Comparison of ENCODE assay signal across 9 cellular contexts in the genomic region with DNA sequence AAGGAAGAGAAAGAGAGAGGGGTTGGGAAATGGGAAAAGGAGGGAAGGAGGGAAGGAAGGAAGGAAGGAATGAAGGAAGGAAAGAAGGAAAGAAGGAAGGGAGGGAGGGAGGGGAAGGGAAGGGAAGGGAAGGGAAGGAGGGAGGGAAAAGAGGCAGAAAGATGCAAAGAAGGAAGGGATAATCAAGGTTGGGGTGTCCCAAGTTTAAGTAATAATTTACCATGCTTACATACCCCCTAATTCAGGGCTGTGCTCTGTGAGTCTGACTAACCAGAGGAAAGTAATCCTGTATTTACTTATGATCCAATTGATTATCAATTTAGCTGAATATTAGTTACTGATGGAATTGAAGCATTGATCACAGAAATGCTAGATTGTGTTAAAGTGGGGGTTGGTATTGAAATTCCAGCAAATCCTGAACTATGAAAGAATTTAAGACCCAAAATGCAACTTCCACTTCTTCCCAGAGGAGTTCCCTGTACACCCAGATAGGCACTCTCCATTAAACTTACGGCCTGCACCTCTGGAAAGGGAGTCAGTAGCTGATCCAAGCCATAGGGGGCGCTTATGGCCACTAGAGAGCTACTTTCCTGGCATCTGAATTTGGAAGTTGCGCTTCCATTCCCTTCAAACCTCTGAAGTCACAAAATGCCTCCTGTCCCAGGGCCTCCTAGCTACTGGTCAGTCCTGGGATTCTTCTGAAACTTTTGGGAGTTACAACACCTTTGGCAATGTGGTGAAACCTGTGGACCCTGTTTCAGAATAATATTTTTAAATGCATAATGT.
DNase-seq lines count a peak whose midpoint lies in the region; ATAC-seq and TF ChIP-seq lines count a peak whose summit lies in the region.
"Had no signal": no experiment of that assay in that cellular context is flagged by ENCODE, and none has a peak within 500 bp of the region (broad histone marks: within the 10 kb centered on the region; RNA-seq: fewer than 3 reads in every experiment).

No MANE protein-coding gene starts in this region.

- H3K27ac Mint-ChIP-seq in neural crest cell (ENCODE audit: unreplicated experiment): no peak overlapping the region
- H3K27ac Mint-ChIP-seq: activated T-cell treated with anti-CD3 and anti-CD28 coated beads, Interleukin-2, amount 50 U/mL, for 24 hours had no signal

- H3K27me3 ChIP-seq in Loucy (ENCODE audit: insufficient read depth, low read length, poor library complexity, severe bottlenecking): no peaks in the 10 kb centered on the region

- DNase-seq in NCI-H1105 treated with DMSO at 0.1 percent for 48 hours (lab: John Stamatoyannopoulos, UW) (peak; percentile 27), NCI-H1105 (lab: John Stamatoyannopoulos, UW) (no peak), cerebellar cortex (ENCODE audit: low spot score) (peak; percentile 14), neural crest cell (ENCODE audit: low read depth, low spot score) (peak; percentile 2), COLO829 (ENCODE audit: low spot score) (no peak), foreskin fibroblast (no peak)
- DNase-seq: activated T-cell treated with anti-CD3 and anti-CD28 coated beads, Interleukin-2, amount 50 U/mL, for 24 hours had no signal

- no peak overlapping the region for H3K9ac ChIP-seq in Loucy (ENCODE audit: low read depth, low read length, poor library complexity, severe bottlenecking)

- peaks cover 7% of the 10 kb centered on the region for H3K9me3 Mint-ChIP-seq in neural crest cell

- no peaks in the 10 kb centered on the region for H3K79me2 ChIP-seq in Loucy (ENCODE audit: insufficient read depth, low read length)

- H3K36me3 ChIP-seq in Loucy (ENCODE audit: insufficient read depth, low read length): no peaks in the 10 kb centered on the region

- H3F3A ChIP-seq in Loucy (ENCODE audit: low read depth): no peaks in the 10 kb centered on the region

- H3K4me1 ChIP-seq in Loucy (ENCODE audit: insufficient read depth, low read length, poor library complexity, severe bottlenecking): no peaks in the 10 kb centered on the region

- no peaks in the 10 kb centered on the region for H3K36me3 Mint-ChIP-seq in neural crest cell (ENCODE audit: low read depth)

- no peaks in the 10 kb centered on the region for H3K4me1 Mint-ChIP-seq in neural crest cell

- H3K9me3 ChIP-seq in Loucy (ENCODE audit: insufficient read depth, low read depth, low read length): no peaks in the 10 kb centered on the region

- H3K4me3 ChIP-seq in Loucy (ENCODE audit: low read length, poor library complexity, severe bottlenecking) (no peak overlapping the region), foreskin fibroblast (ENCODE audit: low read depth in 1 of 2, low read length in 2 of 2) (no peak overlapping the region)

- H3K9me2 ChIP-seq in Loucy (replicated peaks; ENCODE audit: low read depth, low read length): no peaks in the 10 kb centered on the region

- H4K20me1 ChIP-seq in Loucy (ENCODE audit: insufficient read depth, low read length, poor library complexity, severe bottlenecking): no peaks in the 10 kb centered on the region

- H3K4me3 Mint-ChIP-seq in neural crest cell: no peak overlapping the region
- H3K4me3 Mint-ChIP-seq: activated T-cell treated with anti-CD3 and anti-CD28 coated beads, Interleukin-2, amount 50 U/mL, for 24 hours had no signal

- no peak overlapping the region for H3K4me2 ChIP-seq in Loucy (ENCODE audit: low read depth, low read length, poor library complexity, severe bottlenecking)

- H3K27me3 Mint-ChIP-seq in neural crest cell (ENCODE audit: low read depth): no peaks in the 10 kb centered on the region
- H3K27me3 Mint-ChIP-seq: activated T-cell treated with anti-CD3 and anti-CD28 coated beads, Interleukin-2, amount 50 U/mL, for 24 hours had no signal

- TF ChIP-seq CTCF in Loucy (conservative IDR thresholded peaks at IDR 0.05; ENCODE audit: low read length) (peak; percentile 60), neural crest cell (conservative IDR thresholded peaks at IDR 0.05) (peak; percentile 42), foreskin fibroblast (IDR thresholded peaks at IDR 0.05; ENCODE audit: low read depth, low read length) (no peak)

- H2AFZ ChIP-seq in Loucy (ENCODE audit: low read length): no peak overlapping the region

- no peak for ATAC-seq in HG03097 (IDR thresholded peaks at IDR 0.05; ENCODE audit: low FRiP score, unreplicated experiment)

Comparison
In these comparisons a context has a peak if more than half of its experiments do, and no peak if none do; other contexts are left out.
1. DNase-seq: peak in NCI-H1105 treated with DMSO at 0.1 percent for 48 hours (single experiment), cerebellar cortex (single experiment) and neural crest cell (single experiment); none in NCI-H1105 (single experiment), COLO829 (single experiment) and foreskin fibroblast (0 of 2).